In genomic region chr17:36947922-36948716, GRCh38 we compare ENCODE assay signal across 9 cellular contexts. TPM values are rescaled to one million over a fixed set of nuclear protein-coding genes. Genes with fewer than 3 reads are reported as not detected.
DNase-seq lines count a peak whose midpoint lies in the region; ATAC-seq and TF ChIP-seq lines count a peak whose summit lies in the region.
"Had no signal": no experiment of that assay in that cellular context is flagged by ENCODE, and none has a peak within 500 bp of the region (broad histone marks: within the 10 kb centered on the region; RNA-seq: fewer than 3 reads in every experiment).

No MANE protein-coding gene starts in this region.

- H3K27me3 Mint-ChIP-seq in brain: peaks cover 65% of the 10 kb centered on the region

- DNase-seq in NCI-H1105 (lab: John Stamatoyannopoulos, UW): peak; percentile 66
- DNase-seq in NCI-H1105 treated with DMSO at 0.1 percent for 48 hours (lab: John Stamatoyannopoulos, UW): no peak
- DNase-seq in M059J (ENCODE audit: low read depth): peak; percentile 46
- no peak for DNase-seq in right lobe of liver
- no peak for DNase-seq in upper lobe of right lung
- no peak for DNase-seq in posterior cingulate gyrus

- H3K4me3 ChIP-seq in right lobe of liver (peak overlapping the region; percentile 86 to 93 (median 91)), upper lobe of right lung (peak overlapping the region; percentile 66)

- H3K27ac ChIP-seq in right lobe of liver: peak overlapping the region; percentile 58 to 84 (median 60)
- peak overlapping the region; percentile 87 for H3K27ac ChIP-seq in upper lobe of right lung

- peaks cover 45% of the 10 kb centered on the region for H3K4me1 Mint-ChIP-seq in brain

- peak overlapping the region; percentile 90 to 100 (median 93) for H3K4me3 Mint-ChIP-seq in brain

- 2% methylated on average over 22 of the region's 26 CpGs for WGBS in right lobe of liver (ENCODE audit: insufficient coverage, low coverage, low lambda C conversion rate, missing lambda C conversion rate)

- ATAC-seq in right lobe of liver (peak; percentile 80 to 83 (median 80)), upper lobe of right lung (peak; percentile 70), GM18517 (IDR thresholded peaks at IDR 0.05; ENCODE audit: unreplicated experiment) (no peak)

- H3K4me1 ChIP-seq in right lobe of liver (peaks cover 0 to 17% (median 7%) of the 10 kb centered on the region in 4 donors), upper lobe of right lung (peaks cover 17% of the 10 kb centered on the region)

- peaks cover 32% of the 10 kb centered on the region for H3K36me3 Mint-ChIP-seq in brain

- intact Hi-C loops in right lobe of liver (cut with DNase I) (loop anchor here (10.0 kb wide), 1 partner anchor 97 kb away; no protein-coding TSS in a partner anchor), upper lobe of right lung (cut with DNase I) (no loop called here), posterior cingulate gyrus (cut with DNase I) (loop anchor here (2.0 kb wide), 1 partner anchor 99 kb away; no protein-coding TSS in a partner anchor)

- H3K9me3 ChIP-seq in right lobe of liver (no peaks in the 10 kb centered on the region), upper lobe of right lung (no peaks in the 10 kb centered on the region)

- TF ChIP-seq CTCF in brain (conservative IDR thresholded peaks at IDR 0.05) (no peak), right lobe of liver (IDR thresholded peaks at IDR 0.05) (no peak), upper lobe of right lung (IDR thresholded peaks at IDR 0.05) (no peak)

- no peak for TF ChIP-seq POLR2A in right lobe of liver (IDR thresholded peaks at IDR 0.05)

- H3K27me3 ChIP-seq in right lobe of liver (peaks cover 7 to 37% of the 10 kb centered on the region in 2 donors), upper lobe of right lung (peaks cover 47% of the 10 kb centered on the region)

- H3K36me3 ChIP-seq in right lobe of liver: peaks cover 0 to 13% (median 0%) of the 10 kb centered on the region in 4 donors
- peaks cover 28% of the 10 kb centered on the region for H3K36me3 ChIP-seq in upper lobe of right lung

- peaks cover 0 to 3% (median 0%) of the 10 kb centered on the region in 5 experiments for H3K9me3 Mint-ChIP-seq in brain

- peak overlapping the region; percentile 87 to 99 (median 96) for H3K27ac Mint-ChIP-seq in brain

RNA-seq across cellular contexts. Expression of gene AATF, which starts 0.6 kb away (rescaled TPM):
- 28.6 and 43.5 TPM in 2 replicates for total RNA-seq in M059J (2014; rRNA removed; shearing (Covaris generic))
- 72.4 TPM for polyA plus RNA-seq in brain (ENCODE audit: insufficient read depth, low read depth, low replicate concordance)
- total RNA-seq in right lobe of liver (10 to 100 TPM; 13.2 to 19.5 (median 16.7) TPM), upper lobe of right lung (42.8 TPM)

RNA-seq across cellular contexts. Expression of gene LHX1, which starts 10.8 kb away (rescaled TPM):
- total RNA-seq in M059J (2014; rRNA removed; shearing (Covaris generic)): 0.81 and 3.5 TPM in 2 replicates
- polyA plus RNA-seq in brain (ENCODE audit: insufficient read depth, low read depth, low replicate concordance): not detected
- total RNA-seq in right lobe of liver: not detected
- not detected for total RNA-seq in upper lobe of right lung
- polyA plus RNA-seq: adipose tissue had no signal

Comparison
In these comparisons a context has a peak if more than half of its experiments do, and no peak if none do; other contexts are left out.
1. DNase-seq: peak in NCI-H1105 (single experiment) and M059J (single experiment); none in NCI-H1105 treated with DMSO at 0.1 percent for 48 hours (single experiment), right lobe of liver (0 of 3), upper lobe of right lung (single experiment) and posterior cingulate gyrus (0 of 10).